Comparison of ENCODE assay signal across 8 cellular contexts in the genomic region with DNA sequence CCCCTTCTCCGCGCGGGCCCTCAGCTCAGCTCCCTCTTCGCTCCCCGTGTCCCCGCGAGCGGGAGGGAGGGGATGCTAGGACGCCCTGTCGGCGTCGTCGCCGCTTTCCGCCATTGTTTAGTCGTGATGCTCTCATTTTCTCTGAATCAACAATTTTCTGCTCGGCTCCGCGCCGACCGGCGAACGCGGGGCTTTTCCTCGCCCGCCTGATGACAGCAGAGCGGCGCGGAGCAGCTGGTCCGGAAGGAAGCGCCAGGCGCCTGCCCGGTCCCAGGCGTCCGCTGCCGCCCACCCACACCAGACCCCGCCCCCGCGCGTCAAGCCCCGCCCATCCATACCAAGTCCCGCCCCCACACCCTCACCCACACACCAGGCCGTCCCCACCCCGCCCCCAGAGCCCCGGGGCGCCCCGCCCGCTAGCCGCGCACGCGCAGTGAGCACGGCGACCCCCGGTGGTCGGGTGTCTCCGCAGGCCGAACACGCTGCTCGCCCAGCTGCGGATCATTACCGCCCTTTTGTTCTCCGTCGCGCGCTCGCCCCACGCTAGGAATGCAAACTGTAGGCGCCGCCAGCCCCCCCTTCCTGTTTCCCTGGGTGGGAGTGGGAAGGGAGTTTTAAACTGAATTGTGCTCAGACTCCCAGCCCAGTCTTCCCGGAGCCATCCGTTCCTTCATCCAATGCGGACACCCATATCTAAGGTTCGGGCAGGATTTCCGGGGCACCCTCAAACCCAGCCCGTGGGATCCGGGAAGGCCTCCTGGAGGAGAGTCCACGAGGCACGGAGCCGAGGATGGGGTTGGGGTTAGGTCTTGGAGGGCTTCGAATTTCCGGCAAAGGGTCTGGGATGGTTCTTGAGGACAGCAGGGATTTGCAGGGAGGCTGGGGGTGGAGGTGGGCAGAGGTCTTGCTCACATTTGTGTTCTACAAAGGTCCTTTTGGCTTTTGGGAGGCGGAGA. TPM values are rescaled to one million over a fixed set of nuclear protein-coding genes. Genes with fewer than 3 reads are reported as not detected.
DNase-seq lines count a peak whose midpoint lies in the region; ATAC-seq and TF ChIP-seq lines count a peak whose summit lies in the region.

No MANE protein-coding gene starts in this region.

- H3K9me3 Mint-ChIP-seq in chondrocyte (ENCODE audit: low read depth): no peaks in the 10 kb centered on the region

- H3K27me3 Mint-ChIP-seq in chondrocyte (ENCODE audit: low read depth): peaks cover 39% of the 10 kb centered on the region

- DNase-seq in GM13976 (ENCODE audit: low spot score) (peak; percentile 93), chondrocyte (ENCODE audit: low spot score) (no peak), left lung (peak in 1 of 2 donors; percentile 40), NCI-H187 treated with DMSO at 0.1 percent for 48 hours (lab: John Stamatoyannopoulos, UW) (no peak)
- DNase-seq in activated CD4-positive, alpha-beta T cell treated with anti-CD3 and anti-CD28 coated beads for 1 hour: peak; percentile 30
- peak; percentile 40 to 64 for DNase-seq in stimulated activated CD4-positive, alpha-beta T cell treated with anti-CD3 and anti-CD28 coated beads, Interleukin-2, amount 100 ng/mL, for 48 hours

- H3K4me3 ChIP-seq in HUES6 (ENCODE audit: low read depth, low read length) (peak overlapping the region; percentile 76), left lung (peak overlapping the region; percentile 24 to 36)

- H3K9me3 ChIP-seq in HUES6 (ENCODE audit: control insufficient read depth, insufficient read depth, low read depth, low read length) (no peaks in the 10 kb centered on the region), left lung (no peaks in the 10 kb centered on the region)

- H3K4me1 Mint-ChIP-seq in chondrocyte (ENCODE audit: low read depth): peaks cover 11% of the 10 kb centered on the region

- H3K27ac ChIP-seq in HUES6 (ENCODE audit: low read depth, low read length) (peak overlapping the region; percentile 11; the same call in 1 of the 2 replicates), left lung (no peak overlapping the region)

- intact Hi-C loops in left lung (cut with DNase I): no loop called here

- H3K27me3 ChIP-seq in HUES6 (ENCODE audit: control insufficient read depth, insufficient read depth, low read length) (peaks cover 83% of the 10 kb centered on the region), left lung (peaks cover 14 to 81% of the 10 kb centered on the region in 2 donors)

- H3K36me3 Mint-ChIP-seq in chondrocyte (ENCODE audit: low read depth): no peaks in the 10 kb centered on the region

- no peak overlapping the region for H3K27ac Mint-ChIP-seq in chondrocyte (ENCODE audit: unreplicated experiment)

- TF ChIP-seq CTCF in GM13976 (IDR thresholded peaks at IDR 0.05; ENCODE audit: borderline replicate concordance, control extremely low read depth, extremely low read depth, insufficient read depth, missing control alignments) (no peak), chondrocyte (IDR thresholded peaks at IDR 0.05) (no peak), left lung (IDR thresholded peaks at IDR 0.05) (no peak)

- H3K4me1 ChIP-seq in HUES6 (ENCODE audit: control insufficient read depth, insufficient read depth, low read length) (peaks cover 28% of the 10 kb centered on the region), left lung (peaks cover 0 to 12% of the 10 kb centered on the region in 2 donors)

- peak; percentile 88 for ATAC-seq in left lung
- no peak for ATAC-seq in GM21723 (IDR thresholded peaks at IDR 0.05; ENCODE audit: unreplicated experiment)

- peak overlapping the region; percentile 71 for H3K9ac ChIP-seq in HUES6 (ENCODE audit: low read length)

- peak overlapping the region; percentile 81 for H3K4me3 Mint-ChIP-seq in chondrocyte (ENCODE audit: unreplicated experiment)

- H3K36me3 ChIP-seq in HUES6 (ENCODE audit: control insufficient read depth, insufficient read depth, low read length): no peaks in the 10 kb centered on the region
- no peaks in the 10 kb centered on the region for H3K36me3 ChIP-seq in left lung

- in situ Hi-C loops in GM13976 (cut with MboI; ENCODE audit: low sequenced_read_pairs, unreplicated experiment): no loop called here

RNA-seq across cellular contexts. Expression of a gene that starts 49.8 kb away (rescaled TPM):
- total RNA-seq in chondrocyte (not detected in 3 replicates), left lung (not detected)

Comparison
In these comparisons a context has a peak if more than half of its experiments do, and no peak if none do; other contexts are left out.
1. DNase-seq: peak in GM13976 (single experiment), activated CD4-positive, alpha-beta T cell treated with anti-CD3 and anti-CD28 coated beads for 1 hour (single experiment) and stimulated activated CD4-positive, alpha-beta T cell treated with anti-CD3 and anti-CD28 coated beads, Interleukin-2, amount 100 ng/mL, for 48 hours (2 of 2); none in chondrocyte (single experiment) and NCI-H187 treated with DMSO at 0.1 percent for 48 hours (single experiment).